Comparison of ENCODE assay signal across 9 cellular contexts in genomic region chr3:122092460-122093165, GRCh38. TPM values are rescaled to one million over a fixed set of nuclear protein-coding genes. Genes with fewer than 3 reads are reported as not detected.
DNase-seq lines count a peak whose midpoint lies in the region; ATAC-seq, FAIRE-seq and TF ChIP-seq lines count a peak whose summit lies in the region.
"Had no signal": no experiment of that assay in that cellular context is flagged by ENCODE, and none has a peak within 500 bp of the region (broad histone marks: within the 10 kb centered on the region; RNA-seq: fewer than 3 reads in every experiment).

No MANE protein-coding gene starts in this region.

- TF ChIP-seq RAD21 in H1 (IDR thresholded peaks at IDR 0.05 in 1 of 2, conservative IDR thresholded peaks at IDR 0.05 in 1 of 2; ENCODE audit: low read depth in 2 of 2, low read length in 2 of 2) = peak; percentile 58 to 64

- DNase-seq in GM12864 (ENCODE audit: low read depth) = no peak
- DNase-seq in T-helper 17 cell = no peak
- DNase-seq in H1 (ENCODE audit: low read depth in 1 of 2, low spot score in 2 of 2) = no peak
- peak; percentile 5 for DNase-seq in pulmonary artery endothelial cell (ENCODE audit: low read depth, low spot score)
- DNase-seq in GDM1 (lab: John Stamatoyannopoulos, UW) = no peak
- DNase-seq in mesothelial cell of epicardium (ENCODE audit: low spot score in 2 of 2, unreplicated experiment in 2 of 2) = no peak

- H3K27me3 ChIP-seq in H1 (replicated peaks in 1 of 4; ENCODE audit: control insufficient read depth in 3 of 4, extremely low read depth in 1 of 4, insufficient read depth in 3 of 4, low read length in 3 of 4) = no peaks in the 10 kb centered on the region

- no peak overlapping the region for H3K18ac ChIP-seq in H1 (ENCODE audit: extremely low read depth, low read length)

- no peak overlapping the region for H3K56ac ChIP-seq in H1 (replicated peaks; ENCODE audit: insufficient read length, low read depth, low read length)

- H4K91ac ChIP-seq in H1 (replicated peaks; ENCODE audit: insufficient read length, low read length) = no peak overlapping the region

- H3K4me2 ChIP-seq in H1 (ENCODE audit: insufficient read depth in 1 of 2, low read depth in 2 of 2, low read length in 2 of 2) = no peak overlapping the region

- H2BK20ac ChIP-seq in H1 (ENCODE audit: low read length) = no peak overlapping the region

- no peak overlapping the region for H2BK15ac ChIP-seq in H1 (ENCODE audit: low read length)

- no peaks in the 10 kb centered on the region for H3K23me2 ChIP-seq in H1 (ENCODE audit: low read depth, low read length)

- H3K27me3 Mint-ChIP-seq in T-helper 17 cell = peaks cover under 1% of the 10 kb centered on the region
- H3K27me3 Mint-ChIP-seq in mesothelial cell of epicardium (ENCODE audit: low read depth) = peaks cover 2% of the 10 kb centered on the region

- no peak overlapping the region for H3K23ac ChIP-seq in H1 (ENCODE audit: insufficient read length)

- no peak overlapping the region for H4K8ac ChIP-seq in H1 (ENCODE audit: extremely low read depth, insufficient read depth, low read length)

- no peak overlapping the region for H2BK12ac ChIP-seq in H1 (ENCODE audit: low read depth, low read length)

- H3K4me1 ChIP-seq in H1 (replicated peaks in 1 of 4; ENCODE audit: control insufficient read depth in 3 of 4, insufficient read depth in 4 of 4, low read length in 3 of 4) = 0 out of 7 replicates have a peak, but pooled peaks cover 0 to 2% (median 0%) of the 10 kb centered on the region in 4 experiments

- no peak overlapping the region for H2BK5ac ChIP-seq in H1 (ENCODE audit: low read depth, low read length)

- no peak for TF ChIP-seq EP300 in H1 (IDR thresholded peaks at IDR 0.05; ENCODE audit: borderline replicate concordance in 1 of 2, low read depth in 2 of 2, low read length in 2 of 2)

- no peak overlapping the region for H4K5ac ChIP-seq in H1 (ENCODE audit: insufficient read length, low read depth, low read length)

- no peaks in the 10 kb centered on the region for H3K9me3 ChIP-seq in T-helper 17 cell (ENCODE audit: control insufficient read depth, low read length, poor library complexity, severe bottlenecking)
- no peaks in the 10 kb centered on the region for H3K9me3 ChIP-seq in H1 (ENCODE audit: insufficient read depth in 2 of 2, low read depth in 1 of 2, low read length in 1 of 2)

- WGBS in H1 (ENCODE audit: extremely low coverage in 1 of 2, insufficient coverage in 1 of 2, insufficient read length in 1 of 2, insufficient replicate concordance in 2 of 2, low coverage in 1 of 2, low lambda C conversion rate in 2 of 2, missing lambda C conversion rate in 1 of 2), 2 experiments = 95% methylated on average over 2 of the region's 2 CpGs; no CpG with 5 or more reads in 1 of the 2 experiments

- H4K20me1 ChIP-seq in H1 (replicated peaks in 1 of 2; ENCODE audit: control insufficient read depth in 1 of 2, insufficient read depth in 2 of 2, low read length in 2 of 2) = no peaks in the 10 kb centered on the region

- CTCF ChIA-PET in H1 (lab: Charles Lee; ENCODE audit: partially characterized antibody) = interaction anchor here (0.6 to 2.6 kb wide), 6 partner anchors 9 to 96 kb away, joined by 3 to 6 read pairs (median 3); no protein-coding TSS in a partner anchor

- no peak overlapping the region for H2AK5ac ChIP-seq in H1 (ENCODE audit: low read depth, low read length)

- no peak overlapping the region for H2BK120ac ChIP-seq in H1 (replicated peaks; ENCODE audit: low read depth, low read length)

- TF ChIP-seq POLR2A in H1 (IDR thresholded peaks at IDR 0.05; ENCODE audit: control extremely low read depth in 1 of 2, low read depth in 2 of 2, low read length in 2 of 2) = no peak

- H3K36me3 ChIP-seq in H1 (ENCODE audit: control insufficient read depth in 2 of 4, insufficient read depth in 4 of 4, low read length in 3 of 4) = no peaks in the 10 kb centered on the region

- TF ChIP-seq CTCF in GM12864 (IDR thresholded peaks at IDR 0.05; ENCODE audit: low read depth, low read length, missing control alignments) (peak; percentile 81), H1 (IDR thresholded peaks at IDR 0.05; ENCODE audit: control extremely low read depth in 1 of 3, insufficient read depth in 1 of 3, low read depth in 1 of 3, low read length in 3 of 3) (peak; percentile 62 to 72 (median 71)), mesothelial cell of epicardium (IDR thresholded peaks at IDR 0.05; ENCODE audit: unreplicated experiment) (no peak)

- peak overlapping the region; percentile 60 for H3K27ac Mint-ChIP-seq in T-helper 17 cell
- no peak overlapping the region for H3K27ac Mint-ChIP-seq in mesothelial cell of epicardium

- H3K36me3 Mint-ChIP-seq in T-helper 17 cell (ENCODE audit: low read depth) (no peaks in the 10 kb centered on the region), mesothelial cell of epicardium (no peaks in the 10 kb centered on the region)

- no peaks in the 10 kb centered on the region for H3K79me2 ChIP-seq in H1 (ENCODE audit: control insufficient read depth in 1 of 2, insufficient read depth in 2 of 2, low read length in 2 of 2)

- no peaks in the 10 kb centered on the region for H3K79me1 ChIP-seq in H1 (ENCODE audit: low read depth, low read length)

- H3K27ac ChIP-seq in H1 (ENCODE audit: low read depth, low read length) = no peak overlapping the region

- H3K4me3 ChIP-seq in GM12864 (ENCODE audit: low read depth, low read length) = no peak overlapping the region
- no peak overlapping the region for H3K4me3 ChIP-seq in H1 (ENCODE audit: extremely low read depth in 1 of 4, insufficient read depth in 2 of 4, low read depth in 3 of 4, low read length in 4 of 4)

- ATAC-seq in HG03354 (IDR thresholded peaks at IDR 0.05; ENCODE audit: poor library complexity, severe bottlenecking, unreplicated experiment) (peak; percentile 51), T-helper 17 cell (peak; percentile 61), HG02571 (IDR thresholded peaks at IDR 0.05; ENCODE audit: unreplicated experiment) (no peak)

- H3K4ac ChIP-seq in H1 (replicated peaks; ENCODE audit: insufficient read length, low read depth, low read length) = no peak overlapping the region

- FAIRE-seq in H1 (lab: Jason Lieb, UNC) = no peak

- POLR2A ChIA-PET in H1 (lab: Charles Lee; ENCODE audit: partially characterized antibody) = no interaction called here

- H3K9me3 Mint-ChIP-seq in mesothelial cell of epicardium = no peaks in the 10 kb centered on the region

- H3K4me3 Mint-ChIP-seq in T-helper 17 cell (no peak overlapping the region), mesothelial cell of epicardium (no peak overlapping the region)

- H3K4me1 Mint-ChIP-seq in T-helper 17 cell (peaks cover 12% of the 10 kb centered on the region), mesothelial cell of epicardium (no peaks in the 10 kb centered on the region)

- H3K9ac ChIP-seq in H1 (replicated peaks in 1 of 4; ENCODE audit: extremely low read depth in 1 of 4, low read depth in 3 of 4, low read length in 3 of 4) = no peak overlapping the region

- no peak overlapping the region for H2AFZ ChIP-seq in H1 (ENCODE audit: low read length)

- H3K14ac ChIP-seq in H1 (ENCODE audit: insufficient read length) = no peak overlapping the region

TF ChIP-seq in H1, 55 proteins besides CTCF, POLR2A, EP300 and RAD21 (continues in another document):
- no peak for TF ChIP-seq RFX5 (IDR thresholded peaks at IDR 0.05; ENCODE audit: borderline replicate concordance, low read depth, low read length)
- no peak for TF ChIP-seq JUN (IDR thresholded peaks at IDR 0.05; ENCODE audit: low read depth, low read length)
- TF ChIP-seq SIN3A (conservative IDR thresholded peaks at IDR 0.05 in 1 of 2, IDR thresholded peaks at IDR 0.05 in 1 of 2; ENCODE audit: low read depth in 1 of 2, low read length in 2 of 2) = no peak
- no peak for TF ChIP-seq SAP30 (IDR thresholded peaks at IDR 0.05; ENCODE audit: insufficient read depth, insufficient replicate concordance, low read length)
- TF ChIP-seq POU5F1 (IDR thresholded peaks at IDR 0.05; ENCODE audit: low read depth, low read length) = no peak
- TF ChIP-seq RBBP5 (IDR thresholded peaks at IDR 0.05; ENCODE audit: borderline replicate concordance, low read depth, low read length) = no peak
- no peak for TF ChIP-seq FOSL1 (IDR thresholded peaks at IDR 0.05; ENCODE audit: insufficient read depth, low read depth, low read length)
- no peak for TF ChIP-seq TAF1 (IDR thresholded peaks at IDR 0.05; ENCODE audit: low read depth, low read length)
- TF ChIP-seq ASH2L (IDR thresholded peaks at IDR 0.05; ENCODE audit: low read length) = no peak
- no peak for TF ChIP-seq TBP (IDR thresholded peaks at IDR 0.05; ENCODE audit: low read depth, low read length)
- no peak for TF ChIP-seq CHD2 (IDR thresholded peaks at IDR 0.05; ENCODE audit: low read length)

RNA-seq across cellular contexts. Expression of gene CD86, which starts 37.5 kb away (rescaled TPM):
- total RNA-seq in T-helper 17 cell (1 to 10 TPM; 1.3 to 4.3 TPM), pulmonary artery endothelial cell (not detected in 2 replicates), mesothelial cell of epicardium (0.33 to 0.47 TPM (median 0.34 TPM) in 3 replicates)
- 0.30 and 0.40 TPM in 2 replicates for total RNA-seq in H1 (2021; fragmentation: NEBNext Ultra II Directional; extraction: Animal tissue kit (Norgen Biotek cat#: 25700))
- 0.11 and 0.12 TPM in 2 replicates for polyA plus RNA-seq in H1 (2011; rRNA removed)
- polyA plus RNA-seq in H1 (2011; cell fraction: cytosol; rRNA removed) = 0.09 TPM
- polyA plus RNA-seq in H1 (2011; cell fraction: nucleus; rRNA removed) = 0.13 TPM
- polyA plus RNA-seq in H1 (2012, experiment 1 of 2) = 0.11 to 0.16 TPM (median 0.14 TPM) in 3 of 4 replicates, not detected in the other
- polyA plus RNA-seq in H1 (2012, experiment 2 of 2) = not detected
- 0.59 TPM for polyA plus RNA-seq in H1 (2013, experiment 1 of 2)
- polyA plus RNA-seq in H1 (2013, experiment 2 of 2) = 0.40 TPM
- 0.63 TPM in 1 of 2 replicates, not detected in the other for polyA minus RNA-seq in H1 (2011; rRNA and poly(A)+ RNA removed)
- polyA minus RNA-seq in H1 (2011; cell fraction: cytosol; rRNA and poly(A)+ RNA removed) = not detected
- not detected for polyA minus RNA-seq in H1 (2011; cell fraction: nucleus; rRNA and poly(A)+ RNA removed)
- polyA plus RNA-seq: neural cell had no signal
